ENCODE assay signal across 35 cellular contexts in the genomic region with DNA sequence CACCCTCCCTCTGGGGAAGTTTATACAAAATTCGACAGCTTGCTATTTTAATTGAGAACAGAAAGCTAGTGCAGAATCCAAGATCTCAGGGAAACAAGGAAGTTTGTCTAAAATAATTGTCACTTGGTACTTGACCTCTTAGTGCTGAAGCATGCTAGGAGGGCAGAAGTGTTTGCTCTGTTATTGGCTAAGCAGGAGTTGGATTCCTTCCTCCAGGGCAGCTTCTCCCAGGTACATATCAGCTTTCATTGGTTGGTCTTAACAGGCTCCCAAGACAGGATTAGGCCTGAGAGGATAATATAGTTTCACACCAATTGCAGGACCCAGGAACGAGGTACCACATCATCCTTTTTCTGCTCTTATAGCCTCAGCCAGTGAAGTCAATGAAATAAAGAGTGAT.
"Had no signal": no experiment of that assay in that cellular context is flagged by ENCODE, and none has a peak within 500 bp of the region (broad histone marks: within the 10 kb centered on the region; RNA-seq: fewer than 3 reads in every experiment).

No MANE protein-coding gene starts in this region.

- H3K4me3 ChIP-seq: Peyer's patch, SJCRH30, SK-N-MC had no signal

- H3K4me1 Mint-ChIP-seq: activated CD4-positive, alpha-beta memory T cell treated with anti-CD3 and anti-CD28 coated beads, Interleukin-2, amount 10 ng/mL, durations not matched to agents 7 days and 5 days; activated CD8-positive, alpha-beta memory T cell treated with anti-CD3 and anti-CD28 coated beads, Interleukin-2, amount 10 ng/mL, durations not matched to agents 7 days and 5 days; activated naive CD4-positive, alpha-beta T cell treated with anti-CD3 and anti-CD28 coated beads, Interleukin-2, amount 10 ng/mL, durations not matched to agents 7 days and 5 days; activated naive CD8-positive, alpha-beta T cell treated with anti-CD3 and anti-CD28 coated beads, Interleukin-2, amount 50 U/mL, for 24 hours; IgD-negative memory B cell had no signal

- H3K9me3 Mint-ChIP-seq: activated CD4-positive, alpha-beta memory T cell treated with anti-CD3 and anti-CD28 coated beads, Interleukin-2, amount 10 ng/mL, durations not matched to agents 7 days and 5 days; activated naive CD8-positive, alpha-beta T cell treated with anti-CD3 and anti-CD28 coated beads, Interleukin-2, amount 50 U/mL, for 24 hours had no signal

- H3K36me3 Mint-ChIP-seq: activated CD8-positive, alpha-beta memory T cell treated with anti-CD3 and anti-CD28 coated beads, Interleukin-2, amount 10 ng/mL, durations not matched to agents 7 days and 5 days; activated naive CD4-positive, alpha-beta T cell treated with anti-CD3 and anti-CD28 coated beads, Interleukin-2, amount 10 ng/mL, durations not matched to agents 7 days and 5 days; activated naive CD8-positive, alpha-beta T cell; IgD-negative memory B cell had no signal

- DNase-seq: activated CD4-positive, alpha-beta memory T cell treated with anti-CD3 and anti-CD28 coated beads, Interleukin-2, amount 10 ng/mL, durations not matched to agents 7 days and 5 days; activated CD4-positive, alpha-beta T cell treated with anti-CD3 and anti-CD28 coated beads for 1 hour; activated CD4-positive, alpha-beta T cell treated with anti-CD3 and anti-CD28 coated beads for 48 hours; activated CD4-positive, CD25-positive, alpha-beta regulatory T cell; activated CD8-positive, alpha-beta memory T cell treated with anti-CD3 and anti-CD28 coated beads for 24 hours; activated CD8-positive, alpha-beta memory T cell treated with anti-CD3 and anti-CD28 coated beads, Interleukin-2, amount 10 ng/mL, durations not matched to agents 7 days and 5 days; activated CD8-positive, alpha-beta memory T cell treated with anti-CD3 and anti-CD28 coated beads, Interleukin-2, amount 50 U/mL, for 48 hours; activated effector memory CD4-positive, alpha-beta T cell treated with Interleukin-2 at 50 U/mL for 16 hours; activated naive CD4-positive, alpha-beta T cell treated with anti-CD3 and anti-CD28 coated beads, Interleukin-2, amount 10 ng/mL, durations not matched to agents 7 days and 5 days; activated naive CD8-positive, alpha-beta T cell treated with anti-CD3 and anti-CD28 coated beads, Interleukin-2, amount 50 U/mL, for 24 hours; activated T-cell treated with anti-CD3 and anti-CD28 coated beads, Interleukin-2, amount 50 U/mL, for 48 hours; amniotic stem cell; aorta; brain microvascular endothelial cell; Karpas-422; KBM-7; NCI-H1105 treated with DMSO at 0.1 percent for 48 hours; NCI-H1436; NCI-H1694; NCI-H1930; NCI-H2081 treated with DMSO at 0.1 percent for 48 hours; NCI-H2171; NCI-H510A; NCI-H526; NCI-H748 treated with DMSO at 0.1 percent for 48 hours; NK-92 treated with Interleukin-12 subunit alpha and Interleukin-12 subunit beta, amount 100 ng/mL, for 24 hours; PC-3; Peyer's patch; RPMI8226; SJCRH30; T1000; WERI-Rb-1 had no signal

- H3K27ac ChIP-seq: brain microvascular endothelial cell, Peyer's patch, SJCRH30, SK-N-MC, WERI-Rb-1 had no signal

- H3K27me3 ChIP-seq: brain microvascular endothelial cell, Peyer's patch, SJCRH30 had no signal

- H3K36me3 ChIP-seq: brain microvascular endothelial cell, Peyer's patch, SJCRH30, WERI-Rb-1 had no signal

- H3K4me3 Mint-ChIP-seq: activated CD4-positive, alpha-beta memory T cell treated with anti-CD3 and anti-CD28 coated beads, Interleukin-2, amount 10 ng/mL, durations not matched to agents 7 days and 5 days; activated CD8-positive, alpha-beta memory T cell treated with anti-CD3 and anti-CD28 coated beads, Interleukin-2, amount 10 ng/mL, durations not matched to agents 7 days and 5 days; activated naive CD4-positive, alpha-beta T cell treated with anti-CD3 and anti-CD28 coated beads, Interleukin-2, amount 10 ng/mL, durations not matched to agents 7 days and 5 days; activated naive CD8-positive, alpha-beta T cell; activated naive CD8-positive, alpha-beta T cell treated with anti-CD3 and anti-CD28 coated beads, Interleukin-2, amount 50 U/mL, for 24 hours; IgD-negative memory B cell had no signal

- H3K27me3 Mint-ChIP-seq: activated CD4-positive, alpha-beta memory T cell treated with anti-CD3 and anti-CD28 coated beads, Interleukin-2, amount 10 ng/mL, durations not matched to agents 7 days and 5 days; activated CD8-positive, alpha-beta memory T cell treated with anti-CD3 and anti-CD28 coated beads, Interleukin-2, amount 10 ng/mL, durations not matched to agents 7 days and 5 days; activated naive CD4-positive, alpha-beta T cell treated with anti-CD3 and anti-CD28 coated beads, Interleukin-2, amount 10 ng/mL, durations not matched to agents 7 days and 5 days; activated naive CD8-positive, alpha-beta T cell; activated naive CD8-positive, alpha-beta T cell treated with anti-CD3 and anti-CD28 coated beads, Interleukin-2, amount 50 U/mL, for 24 hours; IgD-negative memory B cell had no signal

- ATAC-seq: activated CD8-positive, alpha-beta memory T cell treated with anti-CD3 and anti-CD28 coated beads, Interleukin-2, amount 10 ng/mL, durations not matched to agents 7 days and 5 days; activated naive CD8-positive, alpha-beta T cell treated with anti-CD3 and anti-CD28 coated beads, Interleukin-2, amount 50 U/mL, for 24 hours; PC-3 had no signal

- H3K27ac Mint-ChIP-seq: activated CD4-positive, alpha-beta memory T cell treated with anti-CD3 and anti-CD28 coated beads, Interleukin-2, amount 10 ng/mL, durations not matched to agents 7 days and 5 days; activated CD8-positive, alpha-beta memory T cell treated with anti-CD3 and anti-CD28 coated beads, Interleukin-2, amount 10 ng/mL, durations not matched to agents 7 days and 5 days; activated naive CD4-positive, alpha-beta T cell treated with anti-CD3 and anti-CD28 coated beads, Interleukin-2, amount 10 ng/mL, durations not matched to agents 7 days and 5 days; activated naive CD8-positive, alpha-beta T cell; activated naive CD8-positive, alpha-beta T cell treated with anti-CD3 and anti-CD28 coated beads, Interleukin-2, amount 50 U/mL, for 24 hours; IgD-negative memory B cell had no signal

- H3K4me1 ChIP-seq: Peyer's patch, SJCRH30 had no signal

- H3K9me3 ChIP-seq: Peyer's patch, SJCRH30 had no signal
